8 cellular contexts compared by ENCODE assay signal in the genomic region with DNA sequence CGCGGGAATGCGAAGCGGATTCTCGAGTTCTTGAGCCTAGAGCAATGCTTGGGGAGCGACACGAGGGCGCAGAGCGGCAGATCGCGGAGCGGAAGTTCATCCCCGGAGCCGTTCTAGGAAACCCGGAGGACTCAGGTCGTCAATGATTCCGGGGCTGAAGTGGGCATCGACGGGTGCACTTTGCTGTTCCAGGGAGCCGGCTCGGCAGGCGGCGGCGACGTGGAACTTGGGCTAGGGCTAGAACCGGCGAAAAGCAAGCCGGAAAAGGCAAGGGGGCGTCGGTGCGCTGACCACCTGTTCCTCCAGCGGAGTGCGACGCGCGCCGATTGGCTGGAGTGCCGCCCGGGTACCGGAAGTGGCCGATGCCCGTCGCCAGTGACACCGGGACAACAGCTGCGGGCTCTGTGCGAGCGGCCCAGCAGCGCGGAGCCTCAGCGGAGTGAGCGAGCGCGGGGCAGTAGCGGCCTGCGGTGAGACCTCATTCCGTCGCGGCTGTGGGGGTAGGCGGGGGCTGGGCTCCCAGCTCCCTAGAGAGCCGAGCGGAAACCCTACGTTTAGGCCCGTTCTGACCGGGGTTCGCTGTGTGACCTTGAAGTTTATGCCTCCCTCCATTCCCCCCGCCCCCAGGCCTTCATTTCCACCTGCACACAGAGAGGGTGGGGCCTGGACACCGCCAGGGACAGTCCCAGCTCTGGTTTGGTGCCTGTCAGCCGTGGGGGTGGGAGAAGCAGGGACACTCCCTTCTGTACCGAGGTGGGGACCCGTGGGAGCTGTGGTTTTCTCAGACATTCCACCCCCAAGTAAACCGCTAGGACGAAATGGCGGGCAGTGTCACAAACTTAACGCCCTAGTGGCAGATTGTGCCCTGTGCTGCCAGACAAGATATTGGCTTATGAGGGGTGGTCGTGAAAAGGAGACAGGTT. TPM values are rescaled to one million over a fixed set of nuclear protein-coding genes. Genes with fewer than 3 reads are reported as not detected.
DNase-seq lines count a peak whose midpoint lies in the region; ATAC-seq and TF ChIP-seq lines count a peak whose summit lies in the region.

Gene ZFP3 (plus strand): TSS at position 362 of the 923 bp plus-strand sequence. CDS start 13,038 bp downstream, outside the sequence.

- POLR2A ChIA-PET in CD4-positive, alpha-beta T cell (lab: Charles Lee): interaction anchor here (0.8 to 2.3 kb wide), 9 partner anchors 15 to 935 kb away, joined by 3 to 8 read pairs (median 3); partner anchors contain the start of genes CYB5D2, INCA1, KIF1C and RNF167

- H3K27me3 ChIP-seq in CD4-positive, alpha-beta T cell (ENCODE audit: control insufficient read depth, insufficient read depth, low read length): no peaks in the 10 kb centered on the region
- peaks cover 10% of the 10 kb centered on the region for H3K27me3 ChIP-seq in HUES48 (ENCODE audit: control insufficient read depth, insufficient read depth, low read length)

- CTCF ChIA-PET in CD4-positive, alpha-beta T cell (lab: Charles Lee): interaction anchor here (1.2 to 1.7 kb wide), 4 partner anchors 10 to 113 kb away, joined by 3 to 6 read pairs (median 6); partner anchors contain the start of genes ZNF232 and ZNF594

- intact Hi-C loops in CD4-positive, alpha-beta T cell (cut with DNase I, micrococcal nuclease): loop anchor here (2.0 to 10.0 kb wide), 4 partner anchors 32 to 364 kb away; partner anchors contain the start of genes ZNF232 (in 2 of the 2) and ARRB2 (in 1 of the 2)
- intact Hi-C loops in cardiac septum (cut with DNase I): loop anchor here (2.0 kb wide), 1 partner anchor 32 kb away; the partner anchor contains the start of gene ZNF232

- peak; percentile 42 to 74 (median 60) for DNase-seq in CD4-positive, alpha-beta T cell
- DNase-seq in SK-N-DZ (ENCODE audit: low spot score): peak; percentile 88
- peak; percentile 86 for DNase-seq in activated naive CD8-positive, alpha-beta T cell treated with anti-CD3 and anti-CD28 coated beads for 36 hours
- peak; percentile 93 for DNase-seq in cardiac septum (ENCODE audit: low spot score)
- DNase-seq in putamen (ENCODE audit: low spot score): peak; percentile 85
- DNase-seq in ureter (ENCODE audit: low spot score): peak; percentile 85

- peak within 1 kb of the TSS; percentile 72 for H3K27ac ChIP-seq in CD4-positive, alpha-beta T cell (ENCODE audit: low read depth, low read length)
- no peak within 1 kb of the TSS for H3K27ac ChIP-seq in HUES48 (ENCODE audit: low read depth, low read length)

- H3K4me1 ChIP-seq in HUES48 (ENCODE audit: control insufficient read depth, insufficient read depth, low read length): peaks cover 8% of the 10 kb centered on the region

- H3K27me3 Mint-ChIP-seq in CD4-positive, alpha-beta T cell: no peaks in the 10 kb centered on the region
- no peaks in the 10 kb centered on the region for H3K27me3 Mint-ChIP-seq in activated naive CD8-positive, alpha-beta T cell treated with anti-CD3 and anti-CD28 coated beads for 36 hours

- H3K36me3 Mint-ChIP-seq in CD4-positive, alpha-beta T cell (ENCODE audit: low read depth): peaks cover 26% of the 10 kb centered on the region
- H3K36me3 Mint-ChIP-seq in activated naive CD8-positive, alpha-beta T cell treated with anti-CD3 and anti-CD28 coated beads for 36 hours: peaks cover 37% of the 10 kb centered on the region

- H3K27ac Mint-ChIP-seq in CD4-positive, alpha-beta T cell: peak within 1 kb of the TSS; percentile 91
- H3K27ac Mint-ChIP-seq in activated naive CD8-positive, alpha-beta T cell treated with anti-CD3 and anti-CD28 coated beads for 36 hours: peak within 1 kb of the TSS; percentile 96

- H3K4me3 Mint-ChIP-seq in CD4-positive, alpha-beta T cell: peak within 1 kb of the TSS; percentile 93
- H3K4me3 Mint-ChIP-seq in activated naive CD8-positive, alpha-beta T cell treated with anti-CD3 and anti-CD28 coated beads for 36 hours: peak within 1 kb of the TSS; percentile 79

- peak within 1 kb of the TSS; percentile 47 for H3K4me3 ChIP-seq in HUES48 (ENCODE audit: low read depth, low read length)

- no peak within 1 kb of the TSS for H3K9ac ChIP-seq in HUES48 (ENCODE audit: low read depth, low read length)

- TF ChIP-seq CTCF in CD4-positive, alpha-beta T cell (IDR thresholded peaks at IDR 0.05): no peak

- no peaks in the 10 kb centered on the region for H3K9me3 ChIP-seq in CD4-positive, alpha-beta T cell (ENCODE audit: control insufficient read depth, low read length)
- no peaks in the 10 kb centered on the region for H3K9me3 ChIP-seq in HUES48 (ENCODE audit: control insufficient read depth, insufficient read depth, low read length)

- peaks cover 3% of the 10 kb centered on the region for H3K9me3 Mint-ChIP-seq in CD4-positive, alpha-beta T cell
- H3K9me3 Mint-ChIP-seq in activated naive CD8-positive, alpha-beta T cell treated with anti-CD3 and anti-CD28 coated beads for 36 hours: peaks cover 16% of the 10 kb centered on the region

- peak; percentile 76 for ATAC-seq in CD4-positive, alpha-beta T cell (ENCODE audit: poor library complexity)
- ATAC-seq in GM19438 (IDR thresholded peaks at IDR 0.05; ENCODE audit: low read depth, unreplicated experiment): peak; percentile 77

- H3K4me1 Mint-ChIP-seq in CD4-positive, alpha-beta T cell (ENCODE audit: low read depth): peaks cover 34% of the 10 kb centered on the region
- peaks cover 23% of the 10 kb centered on the region for H3K4me1 Mint-ChIP-seq in activated naive CD8-positive, alpha-beta T cell treated with anti-CD3 and anti-CD28 coated beads for 36 hours

- H3K36me3 ChIP-seq in HUES48 (ENCODE audit: control insufficient read depth, insufficient read depth, low read length): no peaks in the 10 kb centered on the region

RNA-seq across cellular contexts. Expression of gene ZFP3, which starts in this region (rescaled TPM):
- 1 to 10 TPM; 2.4 TPM for total RNA-seq in CD4-positive, alpha-beta T cell
- 6.2 and 6.3 TPM in 2 replicates for polyA plus RNA-seq in SK-N-DZ (2014; cell fraction: cytosol; rRNA removed)
- polyA plus RNA-seq in SK-N-DZ (2014; cell fraction: nucleus; rRNA removed): 3.6 and 6.9 TPM in 2 replicates
- total RNA-seq in activated naive CD8-positive, alpha-beta T cell treated with anti-CD3 and anti-CD28 coated beads for 36 hours: 1 to 10 TPM; 2.3 to 2.4 TPM
- 12.6 TPM for total RNA-seq in cardiac septum
- 9.1 TPM for total RNA-seq in ureter
